Comparison of ENCODE assay signal across 21 cellular contexts in the genomic region with DNA sequence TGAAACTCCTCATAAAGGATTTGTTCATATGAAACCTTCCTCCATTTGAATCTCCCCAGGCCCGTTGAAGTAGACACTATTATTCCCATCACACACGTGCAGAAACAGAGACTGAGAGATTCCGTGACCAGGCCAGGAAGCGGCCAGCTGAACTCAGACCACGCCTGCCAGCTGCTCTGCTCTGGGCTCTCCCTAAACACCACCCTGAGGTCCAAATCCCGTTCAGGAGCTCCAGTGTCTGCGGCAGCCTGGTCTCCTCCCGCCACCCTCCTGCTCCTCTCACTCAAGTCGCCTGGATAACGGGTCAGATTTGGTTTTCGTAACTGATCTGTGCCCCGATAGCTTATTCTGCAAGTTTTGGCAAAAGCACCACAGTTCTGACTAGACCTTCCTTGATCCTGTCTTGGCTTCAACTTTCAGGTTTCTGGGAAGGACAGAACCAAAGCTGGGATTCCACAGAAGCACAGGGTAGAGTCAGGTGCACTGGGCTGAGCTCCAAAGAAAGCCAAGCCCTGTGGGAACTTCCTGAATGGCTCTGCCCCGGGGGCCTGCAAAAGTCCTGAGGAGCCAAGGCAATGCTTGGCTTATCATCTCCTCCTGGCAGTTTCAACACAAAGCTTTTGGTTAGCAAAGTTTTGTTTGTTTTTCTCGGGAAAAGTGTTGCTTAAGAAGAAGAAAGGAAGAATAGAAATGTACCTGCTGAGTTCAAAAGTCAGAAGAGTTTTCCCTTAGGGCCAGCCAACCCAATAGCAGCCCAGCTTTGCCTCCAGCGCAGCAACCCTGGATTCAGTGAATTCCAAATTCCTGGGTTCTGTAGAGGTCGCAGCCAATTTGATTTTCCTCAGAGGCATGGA. TPM values are rescaled to one million over a fixed set of nuclear protein-coding genes. Genes with fewer than 3 reads are reported as not detected.
DNase-seq lines count a peak whose midpoint lies in the region; ATAC-seq and TF ChIP-seq lines count a peak whose summit lies in the region.
"Had no signal": no experiment of that assay in that cellular context is flagged by ENCODE, and none has a peak within 500 bp of the region (broad histone marks: within the 10 kb centered on the region; RNA-seq: fewer than 3 reads in every experiment).

No MANE protein-coding gene starts in this region.

- DNase-seq in Calu3, result peak; percentile 63
- no peak for DNase-seq in RWPE2 (ENCODE audit: low spot score)
- peak; percentile 62 for DNase-seq in left ventricle myocardium superior
- DNase-seq in osteoblast (ENCODE audit: insufficient read length, low spot score, missing footprints), result peak; percentile 8
- DNase-seq in KBM-7, result no peak
- DNase-seq in smooth muscle cell (lab: John Stamatoyannopoulos, UW; ENCODE audit: unreplicated experiment), result no peak
- DNase-seq in T-cell, result no peak
- DNase-seq: activated CD4-positive, alpha-beta memory T cell treated with anti-CD3 and anti-CD28 coated beads for 36 hours; activated effector memory CD4-positive, alpha-beta T cell treated with anti-CD3 and anti-CD28 coated beads, Interleukin-2, amount 50 U/mL, for 16 hours; brain microvascular endothelial cell; DMS79; heart right ventricle; KG1; NCI-H187 treated with DMSO at 0.1 percent for 48 hours; NCI-H526; occipital lobe; Peyer's patch; tibial artery had no signal

- intact Hi-C loops in Calu3 (cut with micrococcal nuclease; ENCODE audit: unreplicated experiment), result no loop called here
- intact Hi-C loops in left ventricle myocardium superior (cut with micrococcal nuclease), result no loop called here

- H4K20me1 ChIP-seq in osteoblast (ENCODE audit: insufficient read depth, low read length) (no peaks in the 10 kb centered on the region), smooth muscle cell (ENCODE audit: low read depth) (no peaks in the 10 kb centered on the region)

- H3K27me3 Mint-ChIP-seq in Calu3 (ENCODE audit: unreplicated experiment) (no peaks in the 10 kb centered on the region), T-cell (peaks cover 35 to 44% of the 10 kb centered on the region in 2 donors)

- 85% methylated on average over 16 of the region's 16 CpGs for WGBS in smooth muscle cell (ENCODE audit: low lambda C conversion rate)

- no peaks in the 10 kb centered on the region for H3K79me2 ChIP-seq in osteoblast (ENCODE audit: insufficient read depth, low read length)
- no peaks in the 10 kb centered on the region for H3K79me2 ChIP-seq in smooth muscle cell (ENCODE audit: low read depth)

- H3K9me3 ChIP-seq in RWPE2 (ENCODE audit: severe bottlenecking) (no peaks in the 10 kb centered on the region), osteoblast (ENCODE audit: low read depth, low read length) (no peaks in the 10 kb centered on the region), smooth muscle cell (replicated peaks; ENCODE audit: low read depth) (no peaks in the 10 kb centered on the region)
- H3K9me3 ChIP-seq: heart right ventricle, Peyer's patch, tibial artery had no signal

- H3K4me2 ChIP-seq in osteoblast (ENCODE audit: insufficient read depth, low read length), result no peak overlapping the region
- H3K4me2 ChIP-seq in smooth muscle cell, result no peak overlapping the region

- no peak overlapping the region for H3K9ac ChIP-seq in smooth muscle cell (ENCODE audit: low read depth)

- no TSS peak for BruUV-seq in Calu3 (replicated peaks; lab: Mats Ljungman, UMichigan)

- no peak overlapping the region for H3K4me3 ChIP-seq in RWPE2 (ENCODE audit: severe bottlenecking)
- no peak overlapping the region for H3K4me3 ChIP-seq in osteoblast (ENCODE audit: insufficient read depth, low read length)
- H3K4me3 ChIP-seq in smooth muscle cell, result no peak overlapping the region
- H3K4me3 ChIP-seq: GM12878, heart right ventricle, Peyer's patch, tibial artery had no signal

- H3K4me1 ChIP-seq in RWPE2 (ENCODE audit: insufficient read depth, poor library complexity, severe bottlenecking), result peaks cover 14% of the 10 kb centered on the region
- H3K4me1 ChIP-seq in osteoblast (ENCODE audit: insufficient read depth, low read length), result no peaks in the 10 kb centered on the region
- no peaks in the 10 kb centered on the region for H3K4me1 ChIP-seq in smooth muscle cell (ENCODE audit: low read depth)
- H3K4me1 ChIP-seq: Peyer's patch, tibial artery had no signal

- no peak for TF ChIP-seq CTCF in Calu3 (IDR thresholded peaks at IDR 0.05; ENCODE audit: unreplicated experiment)
- no peak for TF ChIP-seq CTCF in RWPE2 (IDR thresholded peaks at IDR 0.05; ENCODE audit: poor library complexity, severe bottlenecking)
- no peak for TF ChIP-seq CTCF in osteoblast (IDR thresholded peaks at IDR 0.05; ENCODE audit: extremely low read depth, low read depth, low read length)
- no peak for TF ChIP-seq CTCF in smooth muscle cell (IDR thresholded peaks at IDR 0.05; ENCODE audit: borderline replicate concordance, insufficient read depth, poor library complexity, severe bottlenecking)

- peak overlapping the region; percentile 3 for H3K27ac ChIP-seq in RWPE2 (ENCODE audit: poor library complexity, severe bottlenecking)
- no peak overlapping the region for H3K27ac ChIP-seq in osteoblast (ENCODE audit: low read depth, low read length)
- H3K27ac ChIP-seq in smooth muscle cell (ENCODE audit: low read depth), result no peak overlapping the region
- H3K27ac ChIP-seq: brain microvascular endothelial cell, Peyer's patch, tibial artery had no signal

- POLR2A ChIA-PET in T-cell (lab: Charles Lee), result no interaction called here

- H3K36me3 Mint-ChIP-seq in Calu3 (ENCODE audit: insufficient read depth, unreplicated experiment) (no peaks in the 10 kb centered on the region), T-cell (no peaks in the 10 kb centered on the region)
- H3K36me3 Mint-ChIP-seq: activated CD4-positive, alpha-beta memory T cell treated with anti-CD3 and anti-CD28 coated beads for 36 hours had no signal

- CTCF ChIA-PET in Calu3 (lab: Charles Lee) (interaction anchor here (1.0 to 1.1 kb wide), 2 partner anchors 10 to 33 kb away, joined by 3 to 4 read pairs; no protein-coding TSS in a partner anchor), T-cell (lab: Charles Lee) (no interaction called here)

- in situ Hi-C loops in KBM-7 (cut with MboI; ENCODE audit: low pct_unique_long_range_greater_than_20kb, low sequenced_read_pairs), result no loop called here

- H3K4me3 Mint-ChIP-seq in Calu3 (ENCODE audit: low read depth, unreplicated experiment) (peak overlapping the region; percentile 18), T-cell (no peak overlapping the region)
- H3K4me3 Mint-ChIP-seq: activated CD4-positive, alpha-beta memory T cell treated with anti-CD3 and anti-CD28 coated beads for 36 hours; T-helper 2 cell treated with Interferon-gamma antibody and Interleukin-4, amounts not matched to agents 5 μg/mL and 100 μg/mL, for 36 hours had no signal

- H3K36me3 ChIP-seq in RWPE2 (ENCODE audit: low read depth) (no peaks in the 10 kb centered on the region), osteoblast (ENCODE audit: insufficient read depth, low read length) (no peaks in the 10 kb centered on the region), smooth muscle cell (ENCODE audit: low read depth) (no peaks in the 10 kb centered on the region)
- H3K36me3 ChIP-seq: brain microvascular endothelial cell, heart right ventricle, Peyer's patch, tibial artery had no signal

- H3K27ac Mint-ChIP-seq in Calu3 (ENCODE audit: unreplicated experiment) (no peak overlapping the region), T-cell (no peak overlapping the region)
- H3K27ac Mint-ChIP-seq: activated CD4-positive, alpha-beta memory T cell treated with anti-CD3 and anti-CD28 coated beads for 36 hours; T-helper 2 cell treated with Interferon-gamma antibody and Interleukin-4, amounts not matched to agents 5 μg/mL and 100 μg/mL, for 36 hours had no signal

- H3K4me1 Mint-ChIP-seq in Calu3 (ENCODE audit: low read depth, unreplicated experiment) (peaks cover 28% of the 10 kb centered on the region), T-cell (no peaks in the 10 kb centered on the region)

- H2AFZ ChIP-seq in osteoblast (ENCODE audit: low read length), result no peak overlapping the region
- H2AFZ ChIP-seq in smooth muscle cell (ENCODE audit: low read depth), result no peak overlapping the region

- no peaks in the 10 kb centered on the region for H3F3A ChIP-seq in smooth muscle cell (ENCODE audit: low read depth)

- ATAC-seq in RWPE2 (ENCODE audit: low read depth) (peak; percentile 97), left ventricle myocardium superior (peak; percentile 76), GM21367 (IDR thresholded peaks at IDR 0.05; ENCODE audit: unreplicated experiment) (no peak), T-cell (replicated peaks in 1 of 4) (no peak)
- ATAC-seq: GM12878 had no signal

- no peaks in the 10 kb centered on the region for H3K9me3 Mint-ChIP-seq in Calu3 (ENCODE audit: low read depth, unreplicated experiment)
- no peaks in the 10 kb centered on the region for H3K9me3 Mint-ChIP-seq in T-cell
- H3K9me3 Mint-ChIP-seq: activated CD4-positive, alpha-beta memory T cell treated with anti-CD3 and anti-CD28 coated beads for 36 hours; T-helper 2 cell treated with Interferon-gamma antibody and Interleukin-4, amounts not matched to agents 5 μg/mL and 100 μg/mL, for 36 hours had no signal

- H3K27me3 ChIP-seq in RWPE2 (ENCODE audit: insufficient read depth, poor library complexity, severe bottlenecking), result no peaks in the 10 kb centered on the region
- peaks cover 7% of the 10 kb centered on the region for H3K27me3 ChIP-seq in osteoblast (ENCODE audit: insufficient read depth, low read length)
- H3K27me3 ChIP-seq in smooth muscle cell (ENCODE audit: low read depth), result no peaks in the 10 kb centered on the region
- H3K27me3 ChIP-seq: brain microvascular endothelial cell, Peyer's patch, tibial artery had no signal

RNA-seq across cellular contexts. Expression of a gene that starts 53.8 kb away (rescaled TPM):
- 123 and 140 TPM in 2 replicates for total RNA-seq in Calu3 (2022)
- 27.5 TPM for total RNA-seq in left ventricle myocardium superior
- 7.1 and 9.8 TPM in 2 replicates for total RNA-seq in osteoblast
- total RNA-seq in smooth muscle cell, result 24.0 and 47.1 TPM in 2 replicates
- polyA plus RNA-seq in smooth muscle cell, result 96.9 and 99.0 TPM in 2 replicates
- total RNA-seq in T-cell, result 100 to 1,000 TPM in 2 of 5 donors, 10 to 100 TPM in 3; 77.0 to 199 (median 97.0) TPM

Comparison
In these comparisons a context has a peak if more than half of its experiments do, and no peak if none do; other contexts are left out.
1. DNase-seq: peak in Calu3 (single experiment), left ventricle myocardium superior (single experiment) and osteoblast (single experiment); none in RWPE2 (single experiment), KBM-7 (single experiment), smooth muscle cell (single experiment) and T-cell (0 of 34).
2. ATAC-seq: peak in RWPE2 (single experiment) and left ventricle myocardium superior (single experiment); none in GM21367 (single experiment) and T-cell (0 of 4).